In the genomic region with DNA sequence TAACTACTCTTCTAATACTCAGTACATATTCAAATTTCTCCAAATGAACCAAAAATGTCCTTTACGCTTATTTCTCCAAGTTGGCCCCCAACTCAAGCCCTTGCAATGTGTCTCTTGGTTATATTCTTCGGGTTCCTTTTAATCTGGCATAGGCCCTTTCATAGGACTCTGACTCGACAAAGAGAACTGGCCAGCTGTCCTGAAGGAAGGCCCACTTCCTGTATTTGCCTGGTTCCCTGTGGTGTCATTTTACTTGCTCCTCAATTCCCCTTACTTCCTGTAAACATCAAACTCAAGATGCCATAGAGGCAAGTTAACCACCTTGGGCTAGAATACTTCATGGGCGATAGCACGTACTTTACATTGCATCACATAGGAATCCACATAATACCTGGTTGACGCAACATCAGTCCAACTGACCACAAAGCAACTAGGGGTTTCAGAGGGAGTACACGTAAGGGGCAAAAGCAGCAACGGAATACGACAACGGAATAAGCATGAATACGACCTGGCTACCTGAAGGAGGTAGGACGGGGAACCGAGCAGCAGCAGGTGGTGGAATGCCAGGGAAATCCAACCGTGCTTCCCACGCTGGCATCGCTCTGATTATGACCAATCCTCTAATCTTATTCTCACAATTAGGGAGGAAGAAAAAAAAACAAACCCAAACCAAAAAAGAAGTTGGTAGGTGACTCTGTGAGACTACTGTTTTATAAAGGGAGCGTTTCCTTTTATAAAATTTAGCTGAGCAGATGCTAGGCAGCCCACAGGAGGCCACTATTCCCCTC, we compare ENCODE assay signal across 1 cellular context.
TF ChIP-seq lines count a peak whose summit lies in the region.

No MANE protein-coding gene starts in this region.

TF ChIP-seq in A549, 52 proteins besides CTCF, POLR2A, EP300 and RAD21 (continued from another document):
- TF ChIP-seq, protein P1, sequence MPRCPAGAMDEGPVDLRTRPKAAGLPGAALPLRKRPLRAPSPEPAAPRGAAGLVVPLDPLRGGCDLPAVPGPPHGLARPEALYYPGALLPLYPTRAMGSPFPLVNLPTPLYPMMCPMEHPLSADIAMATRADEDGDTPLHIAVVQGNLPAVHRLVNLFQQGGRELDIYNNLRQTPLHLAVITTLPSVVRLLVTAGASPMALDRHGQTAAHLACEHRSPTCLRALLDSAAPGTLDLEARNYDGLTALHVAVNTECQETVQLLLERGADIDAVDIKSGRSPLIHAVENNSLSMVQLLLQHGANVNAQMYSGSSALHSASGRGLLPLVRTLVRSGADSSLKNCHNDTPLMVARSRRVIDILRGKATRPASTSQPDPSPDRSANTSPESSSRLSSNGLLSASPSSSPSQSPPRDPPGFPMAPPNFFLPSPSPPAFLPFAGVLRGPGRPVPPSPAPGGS (IDR thresholded peaks at IDR 0.05): no peak
- TF ChIP-seq CHD2 (IDR thresholded peaks at IDR 0.05; ENCODE audit: low read length, partially characterized antibody): no peak
- TF ChIP-seq, protein P2, sequence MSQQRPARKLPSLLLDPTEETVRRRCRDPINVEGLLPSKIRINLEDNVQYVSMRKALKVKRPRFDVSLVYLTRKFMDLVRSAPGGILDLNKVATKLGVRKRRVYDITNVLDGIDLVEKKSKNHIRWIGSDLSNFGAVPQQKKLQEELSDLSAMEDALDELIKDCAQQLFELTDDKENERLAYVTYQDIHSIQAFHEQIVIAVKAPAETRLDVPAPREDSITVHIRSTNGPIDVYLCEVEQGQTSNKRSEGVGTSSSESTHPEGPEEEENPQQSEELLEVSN (IDR thresholded peaks at IDR 0.05; ENCODE audit: borderline replicate concordance, low read depth): no peak
